In the genomic region with DNA sequence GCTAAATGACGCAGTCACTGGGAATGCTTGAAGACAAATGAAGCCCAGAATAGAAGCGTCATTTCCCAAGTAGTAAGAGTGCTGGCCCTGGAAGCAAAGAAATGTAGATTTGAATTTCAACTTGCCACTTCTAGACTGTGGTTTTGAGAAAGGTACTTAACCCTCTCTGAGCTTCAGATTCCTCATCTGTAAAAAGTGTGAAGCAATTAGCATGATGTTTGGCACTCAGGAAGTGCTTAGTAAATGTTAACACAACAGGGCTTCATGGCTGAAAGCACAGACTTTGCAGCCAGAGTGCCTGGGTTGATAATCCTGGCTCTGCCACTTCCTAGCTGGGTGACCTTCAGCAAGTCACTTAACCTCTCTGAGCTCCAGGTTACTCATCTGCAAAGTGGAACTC, we compare ENCODE assay signal across 17 cellular contexts.
A peak's percentile ranks its signal among the peaks of the same experiment; 100 is the strongest.
DNase-seq lines count a peak whose midpoint lies in the region; ATAC-seq and TF ChIP-seq lines count a peak whose summit lies in the region.
"Had no signal": no experiment of that assay in that cellular context is flagged by ENCODE, and none has a peak within 500 bp of the region (broad histone marks: within the 10 kb centered on the region; RNA-seq: fewer than 3 reads in every experiment).

No MANE protein-coding gene starts in this region.

- no peaks in the 10 kb centered on the region for H3K27me3 Mint-ChIP-seq in central memory CD8-positive, alpha-beta T cell
- peaks cover 2% of the 10 kb centered on the region; the same call in 1 of the 2 replicates for H3K27me3 Mint-ChIP-seq in HFFc6 (ENCODE audit: insufficient read depth)
- H3K27me3 Mint-ChIP-seq: naive B cell, progenitor cell of endocrine pancreas had no signal

- no peak for TF ChIP-seq CTCF in HFFc6 (IDR thresholded peaks at IDR 0.05)

- peaks cover 26% of the 10 kb centered on the region for H3K4me1 Mint-ChIP-seq in central memory CD8-positive, alpha-beta T cell
- H3K4me1 Mint-ChIP-seq in stimulated activated effector memory CD8-positive, alpha-beta T cell treated with anti-CD3 and anti-CD28 coated beads, Interleukin-12 subunit alpha, Interleukin-12 subunit beta, amount 100 ng/mL, for 72 hours: peaks cover 31% of the 10 kb centered on the region
- no peaks in the 10 kb centered on the region for H3K4me1 Mint-ChIP-seq in HFFc6 (ENCODE audit: low read depth)

- ATAC-seq in HG02610 (IDR thresholded peaks at IDR 0.05; ENCODE audit: unreplicated experiment) (peak; percentile 37), GM19351 (IDR thresholded peaks at IDR 0.05; ENCODE audit: unreplicated experiment) (no peak)
- ATAC-seq in central memory CD8-positive, alpha-beta T cell (replicated peaks; ENCODE audit: extremely low read depth, poor library complexity, severe bottlenecking): peak; percentile 17
- peak; percentile 9 for ATAC-seq in stimulated activated effector memory CD8-positive, alpha-beta T cell treated with anti-CD3 and anti-CD28 coated beads, Interleukin-12 subunit alpha, Interleukin-12 subunit beta, amount 100 ng/mL, for 72 hours
- ATAC-seq: left ventricle myocardium superior had no signal

- peak; percentile 3 for DNase-seq in DMS53 (lab: John Stamatoyannopoulos, UW)
- no peak for DNase-seq in DMS53 treated with DMSO at 0.1 percent for 48 hours (lab: John Stamatoyannopoulos, UW; ENCODE audit: unreplicated experiment)
- no peak for DNase-seq in central memory CD8-positive, alpha-beta T cell (ENCODE audit: low spot score in 2 of 2)
- no peak for DNase-seq in stimulated activated effector memory CD8-positive, alpha-beta T cell treated with anti-CD3 and anti-CD28 coated beads, Interleukin-12 subunit alpha, Interleukin-12 subunit beta, amount 100 ng/mL, for 72 hours (ENCODE audit: low spot score in 2 of 2)
- no peak for DNase-seq in HFFc6
- no peak for DNase-seq in DMS114 treated with DMSO at 0.1 percent for 48 hours (lab: John Stamatoyannopoulos, UW; ENCODE audit: unreplicated experiment)
- DNase-seq: EL, IMR-90, left ventricle myocardium superior, naive B cell, NCI-H187 treated with DMSO at 0.1 percent for 48 hours, RPMI8226, tibial artery had no signal

- H3K4me3 Mint-ChIP-seq in central memory CD8-positive, alpha-beta T cell: peak overlapping the region; percentile 20
- H3K4me3 Mint-ChIP-seq in stimulated activated effector memory CD8-positive, alpha-beta T cell treated with anti-CD3 and anti-CD28 coated beads, Interleukin-12 subunit alpha, Interleukin-12 subunit beta, amount 100 ng/mL, for 72 hours: no peak overlapping the region
- no peak overlapping the region for H3K4me3 Mint-ChIP-seq in HFFc6

- H3K36me3 Mint-ChIP-seq in central memory CD8-positive, alpha-beta T cell (ENCODE audit: insufficient read depth): peaks cover 2% of the 10 kb centered on the region
- no peaks in the 10 kb centered on the region for H3K36me3 Mint-ChIP-seq in stimulated activated effector memory CD8-positive, alpha-beta T cell treated with anti-CD3 and anti-CD28 coated beads, Interleukin-12 subunit alpha, Interleukin-12 subunit beta, amount 100 ng/mL, for 72 hours
- no peaks in the 10 kb centered on the region for H3K36me3 Mint-ChIP-seq in HFFc6 (ENCODE audit: low read depth)
- H3K36me3 Mint-ChIP-seq: naive B cell had no signal

- H3K9me3 Mint-ChIP-seq in central memory CD8-positive, alpha-beta T cell: no peaks in the 10 kb centered on the region
- no peaks in the 10 kb centered on the region for H3K9me3 Mint-ChIP-seq in stimulated activated effector memory CD8-positive, alpha-beta T cell treated with anti-CD3 and anti-CD28 coated beads, Interleukin-12 subunit alpha, Interleukin-12 subunit beta, amount 100 ng/mL, for 72 hours
- H3K9me3 Mint-ChIP-seq in HFFc6: no peaks in the 10 kb centered on the region
- H3K9me3 Mint-ChIP-seq: activated T-cell treated with anti-CD3 and anti-CD28 coated beads, Interleukin-2, amount 50 U/mL, for 72 hours had no signal

- peak overlapping the region; percentile 94 for H3K27ac Mint-ChIP-seq in central memory CD8-positive, alpha-beta T cell (ENCODE audit: low read depth)
- no peak overlapping the region for H3K27ac Mint-ChIP-seq in stimulated activated effector memory CD8-positive, alpha-beta T cell treated with anti-CD3 and anti-CD28 coated beads, Interleukin-12 subunit alpha, Interleukin-12 subunit beta, amount 100 ng/mL, for 72 hours
- no peak overlapping the region for H3K27ac Mint-ChIP-seq in HFFc6
- H3K27ac Mint-ChIP-seq: progenitor cell of endocrine pancreas had no signal
